15 cellular contexts compared by ENCODE assay signal in the genomic region with DNA sequence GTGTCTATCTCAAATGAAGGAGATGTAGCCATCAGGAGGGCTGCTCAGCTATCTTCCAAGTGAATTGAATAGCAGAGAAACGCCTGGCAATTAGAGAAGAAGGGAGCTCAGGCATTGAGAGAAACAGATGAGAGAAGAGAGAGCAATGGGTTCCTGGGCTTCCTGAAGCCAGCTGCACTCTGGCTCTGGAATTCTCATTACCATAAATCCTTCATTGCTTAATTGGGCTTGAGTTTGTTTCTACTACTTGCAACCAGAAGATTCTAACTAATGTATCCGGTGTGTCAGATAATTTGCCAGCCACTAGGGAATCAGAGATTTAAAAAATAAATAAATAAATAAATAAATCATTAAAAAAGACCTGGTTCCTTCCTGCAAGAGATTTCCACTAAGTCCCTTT. TPM values are rescaled to one million over a fixed set of nuclear protein-coding genes. Genes with fewer than 3 reads are reported as not detected.
DNase-seq lines count a peak whose midpoint lies in the region; ATAC-seq, FAIRE-seq and TF ChIP-seq lines count a peak whose summit lies in the region.
"Had no signal": no experiment of that assay in that cellular context is flagged by ENCODE, and none has a peak within 500 bp of the region (broad histone marks: within the 10 kb centered on the region; RNA-seq: fewer than 3 reads in every experiment).

No MANE protein-coding gene starts in this region.

- peaks cover 3% of the 10 kb centered on the region for H3K4me1 Mint-ChIP-seq in glutamatergic neuron (ENCODE audit: low read depth, unreplicated experiment)
- H3K4me1 Mint-ChIP-seq: CD4-positive, CD25-positive, alpha-beta regulatory T cell; IgD-negative memory B cell had no signal

- H3K36me3 Mint-ChIP-seq in glutamatergic neuron (ENCODE audit: unreplicated experiment), result no peaks in the 10 kb centered on the region
- H3K36me3 Mint-ChIP-seq: IgD-negative memory B cell had no signal

- intact Hi-C loops in left colon (cut with DNase I, micrococcal nuclease), result no loop called here

- H3K9me3 Mint-ChIP-seq in glutamatergic neuron (ENCODE audit: unreplicated experiment), result peaks cover 3% of the 10 kb centered on the region
- H3K9me3 Mint-ChIP-seq: CD4-positive, CD25-positive, alpha-beta regulatory T cell; HFFc6; IgD-negative memory B cell had no signal

- no peak for ATAC-seq in left colon

- TF ChIP-seq CTCF in glutamatergic neuron (IDR thresholded peaks at IDR 0.05; ENCODE audit: partially characterized antibody, unreplicated experiment), result no peak

- H3K4me3 Mint-ChIP-seq in glutamatergic neuron (ENCODE audit: unreplicated experiment), result no peak overlapping the region
- H3K4me3 Mint-ChIP-seq: CD4-positive, CD25-positive, alpha-beta regulatory T cell; HFFc6; IgD-negative memory B cell had no signal

- peak; percentile 49 for DNase-seq in DMS 273 (lab: John Stamatoyannopoulos, UW; ENCODE audit: unreplicated experiment)
- no peak for DNase-seq in DMS 273 treated with DMSO at 0.1 percent for 48 hours (lab: John Stamatoyannopoulos, UW)
- peak; percentile 41 for DNase-seq in NCI-H69 (lab: John Stamatoyannopoulos, UW)
- peak; percentile 87 for DNase-seq in left kidney (ENCODE audit: low read depth, low spot score)
- no peak for DNase-seq in urothelium cell line (ENCODE audit: low spot score)
- DNase-seq in left colon, result no peak
- DNase-seq in glutamatergic neuron, result no peak
- no peak for DNase-seq in activated effector memory CD4-positive, alpha-beta T cell treated with anti-CD3 and anti-CD28 coated beads, Interleukin-2, amount 50 U/mL, for 16 hours
- DNase-seq: CD4-positive, CD25-positive, alpha-beta regulatory T cell; DMS79 had no signal

- no peak for FAIRE-seq in urothelium cell line (lab: Jason Lieb, UNC)
- FAIRE-seq: G401.6, GM12892, H1 had no signal

- H3K27me3 Mint-ChIP-seq in glutamatergic neuron (ENCODE audit: unreplicated experiment), result no peaks in the 10 kb centered on the region

- H3K27ac Mint-ChIP-seq in glutamatergic neuron (ENCODE audit: unreplicated experiment), result no peak overlapping the region
- H3K27ac Mint-ChIP-seq: CD4-positive, CD25-positive, alpha-beta regulatory T cell; HFFc6 had no signal

RNA-seq across cellular contexts. Expression of gene CDKAL1, which starts 25.0 kb away (rescaled TPM):
- total RNA-seq in left colon (10 to 100 TPM; 11.7 to 12.5 TPM), glutamatergic neuron (ENCODE audit: unreplicated experiment) (24.8 TPM)

Comparison
In these comparisons a context has a peak if more than half of its experiments do, and no peak if none do; other contexts are left out.
1. DNase-seq: peak in DMS 273 (single experiment), NCI-H69 (single experiment) and left kidney (single experiment); none in DMS 273 treated with DMSO at 0.1 percent for 48 hours (single experiment), urothelium cell line (single experiment), left colon (0 of 2), glutamatergic neuron (single experiment) and activated effector memory CD4-positive, alpha-beta T cell treated with anti-CD3 and anti-CD28 coated beads, Interleukin-2, amount 50 U/mL, for 16 hours (single experiment).